In the genomic region with DNA sequence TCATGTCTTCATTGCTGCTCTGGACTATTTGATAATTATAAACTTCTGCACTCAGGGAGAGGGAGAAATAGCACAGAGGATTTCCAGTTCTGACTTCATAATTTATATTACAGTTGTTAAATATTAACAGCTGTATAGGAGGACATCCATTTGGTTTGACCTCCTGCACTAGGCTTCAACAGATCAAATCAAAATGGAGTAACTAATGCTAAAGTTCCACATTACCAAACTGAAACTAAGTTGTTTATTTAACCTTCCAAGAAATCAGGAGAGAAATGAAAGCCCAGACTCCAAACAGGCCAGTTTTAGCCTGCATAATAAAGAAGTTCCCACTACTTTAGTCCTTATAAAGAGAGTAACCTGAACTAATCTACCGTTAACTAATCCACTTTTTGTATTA, we compare ENCODE assay signal across 1 cellular context.
TF ChIP-seq lines count a peak whose summit lies in the region.

No MANE protein-coding gene starts in this region.

TF ChIP-seq in K562, 482 proteins besides CTCF, POLR2A, EP300 and RAD21 (continued from another document and continues in another):
- TF ChIP-seq CLOCK (CRISPR knock-in tag; IDR thresholded peaks at IDR 0.05; ENCODE audit: borderline replicate concordance) = no peak
- no peak for TF ChIP-seq CHAMP1 (IDR thresholded peaks at IDR 0.05)
- TF ChIP-seq SMAD3 (CRISPR knock-in tag; conservative IDR thresholded peaks at IDR 0.05) = peak; percentile 80; the same call in 1 of the 2 replicates
- TF ChIP-seq ZFP91 (CRISPR knock-in tag; IDR thresholded peaks at IDR 0.05) = no peak
- TF ChIP-seq, protein P1, sequence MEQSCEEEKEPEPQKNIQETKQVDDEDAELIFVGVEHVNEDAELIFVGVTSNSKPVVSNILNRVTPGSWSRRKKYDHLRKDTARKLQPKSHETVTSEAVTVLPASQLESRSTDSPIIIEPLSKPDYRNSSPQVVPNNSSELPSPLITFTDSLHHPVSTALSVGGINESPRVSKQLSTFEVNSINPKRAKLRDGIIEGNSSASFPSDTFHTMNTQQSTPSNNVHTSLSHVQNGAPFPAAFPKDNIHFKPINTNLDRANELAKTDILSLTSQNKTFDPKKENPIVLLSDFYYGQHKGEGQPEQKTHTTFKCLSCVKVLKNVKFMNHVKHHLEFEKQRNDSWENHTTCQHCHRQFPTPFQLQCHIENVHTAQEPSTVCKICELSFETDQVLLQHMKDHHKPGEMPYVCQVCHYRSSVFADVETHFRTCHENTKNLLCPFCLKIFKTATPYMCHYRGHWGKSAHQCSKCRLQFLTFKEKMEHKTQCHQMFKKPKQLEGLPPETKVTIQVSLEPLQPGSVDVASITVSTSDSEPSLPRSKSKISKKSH (CRISPR knock-in tag; IDR thresholded peaks at IDR 0.05) = no peak
- TF ChIP-seq MYNN (IDR thresholded peaks at IDR 0.05) = no peak
- TF ChIP-seq MYNN (CRISPR knock-in tag; IDR thresholded peaks at IDR 0.05) = no peak
- TF ChIP-seq, protein P2, sequence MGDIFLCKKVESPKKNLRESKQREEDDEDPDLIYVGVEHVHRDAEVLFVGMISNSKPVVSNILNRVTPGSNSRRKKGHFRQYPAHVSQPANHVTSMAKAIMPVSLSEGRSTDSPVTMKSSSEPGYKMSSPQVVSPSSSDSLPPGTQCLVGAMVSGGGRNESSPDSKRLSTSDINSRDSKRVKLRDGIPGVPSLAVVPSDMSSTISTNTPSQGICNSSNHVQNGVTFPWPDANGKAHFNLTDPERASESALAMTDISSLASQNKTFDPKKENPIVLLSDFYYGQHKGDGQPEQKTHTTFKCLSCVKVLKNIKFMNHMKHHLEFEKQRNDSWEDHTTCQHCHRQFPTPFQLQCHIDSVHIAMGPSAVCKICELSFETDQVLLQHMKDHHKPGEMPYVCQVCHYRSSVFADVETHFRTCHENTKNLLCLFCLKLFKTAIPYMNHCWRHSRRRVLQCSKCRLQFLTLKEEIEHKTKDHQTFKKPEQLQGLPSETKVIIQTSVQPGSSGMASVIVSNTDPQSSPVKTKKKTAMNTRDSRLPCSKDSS (IDR thresholded peaks at IDR 0.05; ENCODE audit: low read depth, partially characterized antibody) = no peak
- TF ChIP-seq, protein P3, sequence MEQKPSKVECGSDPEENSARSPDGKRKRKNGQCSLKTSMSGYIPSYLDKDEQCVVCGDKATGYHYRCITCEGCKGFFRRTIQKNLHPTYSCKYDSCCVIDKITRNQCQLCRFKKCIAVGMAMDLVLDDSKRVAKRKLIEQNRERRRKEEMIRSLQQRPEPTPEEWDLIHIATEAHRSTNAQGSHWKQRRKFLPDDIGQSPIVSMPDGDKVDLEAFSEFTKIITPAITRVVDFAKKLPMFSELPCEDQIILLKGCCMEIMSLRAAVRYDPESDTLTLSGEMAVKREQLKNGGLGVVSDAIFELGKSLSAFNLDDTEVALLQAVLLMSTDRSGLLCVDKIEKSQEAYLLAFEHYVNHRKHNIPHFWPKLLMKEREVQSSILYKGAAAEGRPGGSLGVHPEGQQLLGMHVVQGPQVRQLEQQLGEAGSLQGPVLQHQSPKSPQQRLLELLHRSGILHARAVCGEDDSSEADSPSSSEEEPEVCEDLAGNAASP (IDR thresholded peaks at IDR 0.05) = no peak
- TF ChIP-seq ZNF175 (CRISPR knock-in tag; IDR thresholded peaks at IDR 0.05; ENCODE audit: low read depth) = peak; percentile 84; the same call in 1 of the 2 replicates
- no peak for TF ChIP-seq SUPT5H (IDR thresholded peaks at IDR 0.05)
- TF ChIP-seq, protein P4, sequence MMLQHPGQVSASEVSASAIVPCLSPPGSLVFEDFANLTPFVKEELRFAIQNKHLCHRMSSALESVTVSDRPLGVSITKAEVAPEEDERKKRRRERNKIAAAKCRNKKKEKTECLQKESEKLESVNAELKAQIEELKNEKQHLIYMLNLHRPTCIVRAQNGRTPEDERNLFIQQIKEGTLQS (IDR thresholded peaks at IDR 0.05) = no peak
- TF ChIP-seq, protein P4 (CRISPR knock-in tag; conservative IDR thresholded peaks at IDR 0.05) = no peak
- TF ChIP-seq NR4A1 (CRISPR knock-in tag; IDR thresholded peaks at IDR 0.05) = no peak
- peak; percentile 77; the same call in 1 of the 2 replicates for TF ChIP-seq NR4A1 (tag; IDR thresholded peaks at IDR 0.05)
- TF ChIP-seq ZFP1 (CRISPR knock-in tag; IDR thresholded peaks at IDR 0.05) = no peak
- TF ChIP-seq ZNF57 (CRISPR knock-in tag; IDR thresholded peaks at IDR 0.05) = no peak
- no peak for TF ChIP-seq CREB5 (CRISPR knock-in tag; IDR thresholded peaks at IDR 0.05)
- no peak for TF ChIP-seq MTA1 (IDR thresholded peaks at IDR 0.05; ENCODE audit: borderline replicate concordance)
- TF ChIP-seq ETV5 (CRISPR knock-in tag; IDR thresholded peaks at IDR 0.05; ENCODE audit: low read depth) = no peak
- peak; percentile 81 for TF ChIP-seq PYGO2 (tag; IDR thresholded peaks at IDR 0.05)
- no peak for TF ChIP-seq NFIX (CRISPR knock-in tag; IDR thresholded peaks at IDR 0.05; ENCODE audit: low read depth)
- no peak for TF ChIP-seq ETV1 (tag; conservative IDR thresholded peaks at IDR 0.05; ENCODE audit: low read depth)
- TF ChIP-seq, protein P5, sequence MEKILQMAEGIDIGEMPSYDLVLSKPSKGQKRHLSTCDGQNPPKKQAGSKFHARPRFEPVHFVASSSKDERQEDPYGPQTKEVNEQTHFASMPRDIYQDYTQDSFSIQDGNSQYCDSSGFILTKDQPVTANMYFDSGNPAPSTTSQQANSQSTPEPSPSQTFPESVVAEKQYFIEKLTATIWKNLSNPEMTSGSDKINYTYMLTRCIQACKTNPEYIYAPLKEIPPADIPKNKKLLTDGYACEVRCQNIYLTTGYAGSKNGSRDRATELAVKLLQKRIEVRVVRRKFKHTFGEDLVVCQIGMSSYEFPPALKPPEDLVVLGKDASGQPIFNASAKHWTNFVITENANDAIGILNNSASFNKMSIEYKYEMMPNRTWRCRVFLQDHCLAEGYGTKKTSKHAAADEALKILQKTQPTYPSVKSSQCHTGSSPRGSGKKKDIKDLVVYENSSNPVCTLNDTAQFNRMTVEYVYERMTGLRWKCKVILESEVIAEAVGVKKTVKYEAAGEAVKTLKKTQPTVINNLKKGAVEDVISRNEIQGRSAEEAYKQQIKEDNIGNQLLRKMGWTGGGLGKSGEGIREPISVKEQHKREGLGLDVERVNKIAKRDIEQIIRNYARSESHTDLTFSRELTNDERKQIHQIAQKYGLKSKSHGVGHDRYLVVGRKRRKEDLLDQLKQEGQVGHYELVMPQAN (IDR thresholded peaks at IDR 0.05; ENCODE audit: borderline replicate concordance) = no peak
- TF ChIP-seq ZNF133 (CRISPR knock-in tag; IDR thresholded peaks at IDR 0.05) = no peak
- no peak for TF ChIP-seq ZNF695 (CRISPR knock-in tag; IDR thresholded peaks at IDR 0.05)
- TF ChIP-seq HDAC2 (IDR thresholded peaks at IDR 0.05) = no peak
- no peak for TF ChIP-seq EP400 (IDR thresholded peaks at IDR 0.05)
- no peak for TF ChIP-seq EWSR1 (IDR thresholded peaks at IDR 0.05; ENCODE audit: borderline replicate concordance, low read depth, partially characterized antibody)
- TF ChIP-seq GTF2A2 (tag; IDR thresholded peaks at IDR 0.05) = peak; percentile 59; the same call in 1 of the 2 replicates
- no peak for TF ChIP-seq NBN (IDR thresholded peaks at IDR 0.05; ENCODE audit: low read depth)
- TF ChIP-seq TCFL5 (CRISPR knock-in tag; conservative IDR thresholded peaks at IDR 0.05) = 0 out of 2 replicates have a peak, but pooled peaks have one; percentile 32
- no peak for TF ChIP-seq MCM2 (IDR thresholded peaks at IDR 0.05; ENCODE audit: low read depth)
- TF ChIP-seq CHCHD3 (CRISPR knock-in tag; IDR thresholded peaks at IDR 0.05) = no peak
- TF ChIP-seq CCNT2 (IDR thresholded peaks at IDR 0.05; ENCODE audit: borderline replicate concordance, extremely low read depth, insufficient read length, low read depth, low read length) = no peak
- TF ChIP-seq ZNF124 (CRISPR knock-in tag; IDR thresholded peaks at IDR 0.05) = no peak
- TF ChIP-seq ZNF408 (CRISPR knock-in tag; IDR thresholded peaks at IDR 0.05; ENCODE audit: low read depth) = no peak
- no peak for TF ChIP-seq HMBOX1 (IDR thresholded peaks at IDR 0.05)
- TF ChIP-seq ZNF639 (CRISPR knock-in tag; conservative IDR thresholded peaks at IDR 0.05 in 1 of 2, IDR thresholded peaks at IDR 0.05 in 1 of 2) = peak in 1 of 2 experiments; percentile 51; a peak in 1 of 4 replicates
- no peak for TF ChIP-seq RBM34 (IDR thresholded peaks at IDR 0.05; ENCODE audit: borderline replicate concordance, insufficient read depth, low read length)
- TF ChIP-seq JUNB (CRISPR knock-in tag; conservative IDR thresholded peaks at IDR 0.05) = no peak
